ENCODE assay signal across 28 cellular contexts in the genomic region with DNA sequence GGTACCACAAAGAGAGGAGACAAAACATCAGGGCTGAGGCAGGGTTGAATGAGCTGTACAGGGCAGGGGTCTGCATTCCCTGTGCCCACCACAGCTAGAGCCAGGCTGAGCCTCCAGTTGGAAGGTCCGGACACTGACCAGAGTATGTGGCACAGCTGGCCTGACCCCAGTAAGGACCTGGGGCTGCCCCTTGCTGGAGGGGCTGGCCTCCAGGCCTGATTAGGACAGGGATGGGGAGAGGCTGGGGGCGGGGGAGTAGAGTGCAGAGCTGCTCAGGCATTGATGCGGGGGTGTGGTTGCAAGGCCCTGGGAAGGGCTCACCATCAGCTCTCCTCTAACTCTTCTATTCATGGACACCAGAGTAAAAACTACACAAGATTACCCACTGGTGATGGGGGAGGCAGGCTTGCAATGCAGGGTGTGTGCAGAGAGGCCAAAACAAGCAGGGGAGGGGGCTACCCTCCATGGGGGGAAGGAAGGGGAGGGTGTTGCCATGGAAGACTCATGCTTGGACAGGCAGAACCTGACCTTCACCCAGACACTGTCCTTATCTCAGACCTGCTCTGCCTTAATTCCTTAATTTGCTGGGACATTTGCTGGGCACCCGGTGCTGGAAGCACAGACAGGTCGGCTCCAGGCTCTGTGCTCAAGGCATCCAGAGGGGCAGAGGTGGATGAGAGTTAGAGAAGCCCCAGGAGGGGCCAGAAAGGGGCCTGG. TPM values are rescaled to one million over a fixed set of nuclear protein-coding genes. Genes with fewer than 3 reads are reported as not detected.
"Had no signal": no experiment of that assay in that cellular context is flagged by ENCODE, and none has a peak within 500 bp of the region (broad histone marks: within the 10 kb centered on the region; RNA-seq: fewer than 3 reads in every experiment).

No MANE protein-coding gene starts in this region.

- H3K9me3 Mint-ChIP-seq: natural killer cell had no signal

- H3K4me3 Mint-ChIP-seq: activated T-cell treated with anti-CD3 and anti-CD28 coated beads, Interleukin-2, amount 50 U/mL, for 72 hours; dendritic cell treated with granulocyte-macrophage colony-stimulating factor and Interleukin-4, amounts not matched to agents 40 ng/mL and 50 ng/mL, for 4 days; natural killer cell; WTC11 had no signal

- FAIRE-seq: endometrium, frontal cortex, islet of Langerhans, pancreas, urothelium cell line had no signal

- DNase-seq: activated CD4-positive, alpha-beta T cell treated with anti-CD3 and anti-CD28 coated beads for 1 hour; activated naive CD4-positive, alpha-beta T cell; activated T-cell treated with anti-CD3 and anti-CD28 coated beads for 4 hours; activated T-cell treated with anti-CD3 and anti-CD28 coated beads, Interleukin-2, amount 50 U/mL, for 72 hours; central memory CD4-positive, alpha-beta T cell; effector CD8-positive, alpha-beta T cell; glutamatergic neuron; left ventricle myocardium inferior; mesendoderm; natural killer cell; pancreas; psoas muscle; stimulated activated CD4-positive, alpha-beta T cell treated with anti-CD3 and anti-CD28 coated beads, Interleukin-15, amount 100 ng/mL, for 24 hours; stimulated activated CD4-positive, alpha-beta T cell treated with anti-CD3 and anti-CD28 coated beads, Interleukin-2, amount 100 ng/mL, for 24 hours; stimulated activated naive CD4-positive, alpha-beta T cell treated with Interleukin-2 at 50 U/mL for 16 hours; T-helper 2 cell; trophoblast cell had no signal

- H3K9me3 ChIP-seq: pancreas, psoas muscle, thoracic aorta had no signal

- H3K36me3 ChIP-seq: breast epithelium, left ventricle myocardium inferior, pancreas, thoracic aorta had no signal

- H3K4me3 ChIP-seq: breast epithelium, left ventricle myocardium inferior, lung, pancreas, psoas muscle, thoracic aorta had no signal

- H3K4me1 ChIP-seq: breast epithelium, left ventricle myocardium inferior, pancreas, psoas muscle had no signal

- ATAC-seq: activated naive CD4-positive, alpha-beta T cell treated with anti-CD3 and anti-CD28 coated beads, Interleukin-2, amount 50 U/mL, for 72 hours; activated T-cell treated with anti-CD3 and anti-CD28 coated beads, Interleukin-2, amount 50 U/mL, for 72 hours; natural killer cell; pancreas; psoas muscle; WTC11 had no signal

- H3K4me1 Mint-ChIP-seq: natural killer cell had no signal

- H3K27ac ChIP-seq: breast epithelium, left ventricle myocardium inferior, pancreas, psoas muscle, thoracic aorta had no signal

- H3K27ac Mint-ChIP-seq: activated naive CD4-positive, alpha-beta T cell treated with anti-CD3 and anti-CD28 coated beads, Interleukin-2, amount 50 U/mL, for 72 hours; activated T-cell treated with anti-CD3 and anti-CD28 coated beads, Interleukin-2, amount 50 U/mL, for 72 hours; dendritic cell treated with granulocyte-macrophage colony-stimulating factor and Interleukin-4, amounts not matched to agents 40 ng/mL and 50 ng/mL, for 4 days; natural killer cell; WTC11 had no signal

- H3K36me3 Mint-ChIP-seq: natural killer cell had no signal

- H3K27me3 ChIP-seq: breast epithelium, pancreas had no signal

RNA-seq across cellular contexts. Expression of a gene that starts 7.4 kb away (rescaled TPM):
- total RNA-seq: activated T-cell treated with anti-CD3 and anti-CD28 coated beads, Interleukin-2, amount 50 U/mL, for 72 hours; natural killer cell; subcutaneous adipose tissue had no signal
